In genomic region chr15:62415498-62415897, GRCh38 we compare ENCODE assay signal across 18 cellular contexts. TPM values are rescaled to one million over a fixed set of nuclear protein-coding genes. Genes with fewer than 3 reads are reported as not detected.
DNase-seq lines count a peak whose midpoint lies in the region; ATAC-seq and TF ChIP-seq lines count a peak whose summit lies in the region.
"Had no signal": no experiment of that assay in that cellular context is flagged by ENCODE, and none has a peak within 500 bp of the region (broad histone marks: within the 10 kb centered on the region; RNA-seq: fewer than 3 reads in every experiment).

No MANE protein-coding gene starts in this region.

- no peak for TF ChIP-seq RAD21 in IMR-90 (IDR thresholded peaks at IDR 0.05; ENCODE audit: low read length)

- CTCF ChIA-PET in IMR-90 (lab: Yijun Ruan, JAX) = no interaction called here

- ATAC-seq in Right ventricle myocardium inferior (no peak), IMR-90 (ENCODE audit: low read depth) (no peak), thoracic aorta (ENCODE audit: insufficient number of reproducible peaks, low FRiP score, low read depth) (no peak), GM21737 (IDR thresholded peaks at IDR 0.05; ENCODE audit: unreplicated experiment) (no peak)
- ATAC-seq: A549 had no signal

- no peak overlapping the region for H3K4ac ChIP-seq in IMR-90 (ENCODE audit: low read depth, low read length)

- H2BK120ac ChIP-seq in IMR-90 (ENCODE audit: low read depth, low read length) = no peak overlapping the region

- H4K91ac ChIP-seq in IMR-90 (ENCODE audit: insufficient read depth, low read depth, low read length) = no peak overlapping the region

- no peak overlapping the region for H3K4me2 ChIP-seq in IMR-90 (ENCODE audit: low read depth, low read length)
- H3K4me2 ChIP-seq: A549, BLaER1 had no signal

- no peaks in the 10 kb centered on the region for H3K9me3 Mint-ChIP-seq in endodermal cell
- H3K9me3 Mint-ChIP-seq: CD14-positive monocyte; CD4-positive, alpha-beta memory T cell had no signal

- no peaks in the 10 kb centered on the region for H3K9me3 ChIP-seq in left ventricle myocardium inferior (replicated peaks)
- H3K9me3 ChIP-seq in IMR-90 (ENCODE audit: control insufficient read depth, insufficient read depth, low read length) = no peaks in the 10 kb centered on the region
- no peaks in the 10 kb centered on the region for H3K9me3 ChIP-seq in endodermal cell (ENCODE audit: control insufficient read depth, low read length)
- H3K9me3 ChIP-seq in thoracic aorta = no peaks in the 10 kb centered on the region
- H3K9me3 ChIP-seq: A549, BLaER1, HAP-1 had no signal

- H3K27me3 ChIP-seq in left ventricle myocardium inferior (ENCODE audit: low read depth) = no peaks in the 10 kb centered on the region
- H3K27me3 ChIP-seq in IMR-90 (ENCODE audit: control insufficient read depth, insufficient read depth, low read length) = no peaks in the 10 kb centered on the region
- no peaks in the 10 kb centered on the region for H3K27me3 ChIP-seq in endodermal cell (ENCODE audit: control insufficient read depth, insufficient read depth, low read length, poor library complexity, severe bottlenecking)
- H3K27me3 ChIP-seq in thoracic aorta (replicated peaks; ENCODE audit: insufficient read depth) = no peaks in the 10 kb centered on the region
- H3K27me3 ChIP-seq: BLaER1 had no signal

- intact Hi-C loops in Right ventricle myocardium inferior (cut with DNase I) (no loop called here), left ventricle myocardium inferior (cut with micrococcal nuclease) (no loop called here), IMR-90 (cut with micrococcal nuclease) (no loop called here)

- no peak overlapping the region for H2AK5ac ChIP-seq in IMR-90 (ENCODE audit: low read depth, low read length)

- H2BK5ac ChIP-seq in IMR-90 (ENCODE audit: low read depth, low read length, poor library complexity, severe bottlenecking) = no peak overlapping the region

- no TSS peak for BruUV-seq in IMR-90 (replicated peaks; lab: Mats Ljungman, UMichigan)

- no CpG with 5 or more reads among the region's 7 CpGs for WGBS in IMR-90 (ENCODE audit: extremely low coverage in 2 of 2, insufficient read length in 1 of 2), 2 experiments
- WGBS in endodermal cell (ENCODE audit: insufficient coverage in 1 of 2, insufficient read length in 1 of 2), 2 experiments = 96 to 100% methylated on average over 1 to 6 of the region's 7 CpGs

- H2AFZ ChIP-seq in IMR-90 (replicated peaks; ENCODE audit: low read length, poor library complexity) = no peak overlapping the region

- no peak overlapping the region for H3K14ac ChIP-seq in IMR-90 (replicated peaks; ENCODE audit: low read depth, low read length)

- H3K36me3 Mint-ChIP-seq in endodermal cell (ENCODE audit: low read depth) = peaks cover 3% of the 10 kb centered on the region
- H3K36me3 Mint-ChIP-seq: CD14-positive monocyte; CD4-positive, alpha-beta memory T cell had no signal

- H2BK15ac ChIP-seq in IMR-90 (ENCODE audit: low read depth, low read length) = no peak overlapping the region

- peaks cover 10% of the 10 kb centered on the region for H3K9me1 ChIP-seq in IMR-90 (ENCODE audit: insufficient read depth, low read length)

- H3K36me3 ChIP-seq in left ventricle myocardium inferior (no peaks in the 10 kb centered on the region), IMR-90 (ENCODE audit: control insufficient read depth, insufficient read depth, low read length) (no peaks in the 10 kb centered on the region), endodermal cell (ENCODE audit: control insufficient read depth, insufficient read depth, low read length) (no peaks in the 10 kb centered on the region), thoracic aorta (no peaks in the 10 kb centered on the region)
- H3K36me3 ChIP-seq: BLaER1, HAP-1 had no signal

- H3K4me3 Mint-ChIP-seq in endodermal cell = no peak overlapping the region
- H3K4me3 Mint-ChIP-seq: CD14-positive monocyte; CD4-positive, alpha-beta memory T cell had no signal

- no peak overlapping the region for H3K56ac ChIP-seq in IMR-90 (ENCODE audit: extremely low read depth, insufficient read depth, low read length)

- no peak overlapping the region for H3K27ac ChIP-seq in left ventricle myocardium inferior (replicated peaks)
- H3K27ac ChIP-seq in IMR-90 (ENCODE audit: insufficient read depth, low read length) = no peak overlapping the region
- H3K27ac ChIP-seq in endodermal cell (ENCODE audit: low read depth, low read length) = no peak overlapping the region
- peak overlapping the region; percentile 39 to 69 for H3K27ac ChIP-seq in thoracic aorta
- H3K27ac ChIP-seq: 22Rv1, A549, BLaER1 had no signal

- no peak overlapping the region for H4K5ac ChIP-seq in IMR-90 (ENCODE audit: low read depth, low read length)

- H3K9ac ChIP-seq in IMR-90 (ENCODE audit: low read depth, low read length) = no peak overlapping the region
- H3K9ac ChIP-seq in endodermal cell (ENCODE audit: extremely low read depth, low read length, poor library complexity, severe bottlenecking) = no peak overlapping the region
- H3K9ac ChIP-seq: BLaER1 had no signal

- H4K8ac ChIP-seq in IMR-90 (ENCODE audit: low read depth in 2 of 2, low read length in 2 of 2) = no peak overlapping the region

- H3K27ac Mint-ChIP-seq in endodermal cell = peak overlapping the region; percentile 68
- H3K27ac Mint-ChIP-seq: CD4-positive, alpha-beta memory T cell had no signal

- H3K23ac ChIP-seq in IMR-90 (ENCODE audit: low read depth, low read length) = no peak overlapping the region

- peak overlapping the region; percentile 20 for H2AK9ac ChIP-seq in IMR-90 (replicated peaks; ENCODE audit: low read depth, low read length, poor library complexity)

- peak; percentile 67 for DNase-seq in Right ventricle myocardium inferior (ENCODE audit: missing footprints)
- DNase-seq in left ventricle myocardium inferior = no peak
- DNase-seq in IMR-90 = no peak
- no peak for DNase-seq in endodermal cell
- no peak for DNase-seq in thoracic aorta (ENCODE audit: low spot score)
- no peak for DNase-seq in ecto neural progenitor cell (ENCODE audit: low spot score)
- DNase-seq in NCI-H69 (lab: John Stamatoyannopoulos, UW) = no peak
- DNase-seq: AML-193; Calu3; CD4-positive, alpha-beta memory T cell; DMS79 treated with DMSO at 0.1 percent for 48 hours; GF-D8 had no signal

- peaks cover 68% of the 10 kb centered on the region for H3K4me1 Mint-ChIP-seq in endodermal cell
- H3K4me1 Mint-ChIP-seq: CD14-positive monocyte; CD4-positive, alpha-beta memory T cell had no signal

- in situ Hi-C loops in IMR-90 (cut with MboI; ENCODE audit: low sequenced_read_pairs) = no loop called here

- H3K4me1 ChIP-seq in left ventricle myocardium inferior (peaks cover 64% of the 10 kb centered on the region), IMR-90 (ENCODE audit: control insufficient read depth, insufficient read depth, low read length) (peaks cover 11% of the 10 kb centered on the region), endodermal cell (ENCODE audit: control insufficient read depth, insufficient read depth, low read length) (peaks cover 22% of the 10 kb centered on the region), thoracic aorta (ENCODE audit: control insufficient read depth in 1 of 2, low read depth in 2 of 2) (peaks cover 33 to 64% of the 10 kb centered on the region in 2 donors)
- H3K4me1 ChIP-seq: HAP-1 had no signal

- POLR2A ChIA-PET in IMR-90 (lab: Charles Lee; ENCODE audit: unreplicated experiment) = no interaction called here

- H4K20me1 ChIP-seq in IMR-90 (ENCODE audit: insufficient read depth, low read length) = peaks cover 14% of the 10 kb centered on the region; the same call in 1 of the 2 replicates
- H4K20me1 ChIP-seq: BLaER1 had no signal

- H3K79me1 ChIP-seq in IMR-90 (ENCODE audit: low read depth in 1 of 2, low read length in 2 of 2) = peaks cover 34 to 37% of the 10 kb centered on the region in 2 experiments

- H3K4me3 ChIP-seq in left ventricle myocardium inferior (no peak overlapping the region), IMR-90 (ENCODE audit: insufficient read depth, low read depth, low read length) (no peak overlapping the region), endodermal cell (ENCODE audit: low read length) (no peak overlapping the region), thoracic aorta (peak overlapping the region; percentile 6)
- H3K4me3 ChIP-seq: A549, BLaER1, HAP-1 had no signal

- no peak overlapping the region for H3K18ac ChIP-seq in IMR-90 (ENCODE audit: low read depth, low read length)

- H3K27me3 Mint-ChIP-seq in endodermal cell (ENCODE audit: insufficient read depth) = no peaks in the 10 kb centered on the region

- TF ChIP-seq POLR2A in IMR-90 (IDR thresholded peaks at IDR 0.05; ENCODE audit: low read depth, low read length) = no peak

- no peak overlapping the region for H2BK20ac ChIP-seq in IMR-90 (ENCODE audit: low read depth, low read length)

- TF ChIP-seq CTCF in left ventricle myocardium inferior (IDR thresholded peaks at IDR 0.05; ENCODE audit: borderline replicate concordance) (no peak), IMR-90 (conservative IDR thresholded peaks at IDR 0.05; ENCODE audit: low read depth, low read length) (no peak), endodermal cell (conservative IDR thresholded peaks at IDR 0.05) (no peak), thoracic aorta (IDR thresholded peaks at IDR 0.05) (no peak)

- dilution Hi-C loops in IMR-90 (cut with HindIII; ENCODE audit: low sequenced_read_pairs, unreplicated experiment) = no loop called here

TF ChIP-seq in IMR-90, 13 proteins besides CTCF, POLR2A, EP300 and RAD21 (continues in another document):
- TF ChIP-seq USF2 (IDR thresholded peaks at IDR 0.05; ENCODE audit: low read depth, low read length) (no peak), FOS (IDR thresholded peaks at IDR 0.05; ENCODE audit: low read depth, low read length) (no peak)

RNA-seq across cellular contexts. Expression of gene TLN2, which starts 25.1 kb away (rescaled TPM):
- total RNA-seq in Right ventricle myocardium inferior = 51.6 TPM
- 39.6 TPM for total RNA-seq in left ventricle myocardium inferior
- total RNA-seq in IMR-90 (2012; rRNA removed) = 15.6 and 16.1 TPM in 2 replicates
- polyA plus RNA-seq in IMR-90 (2012; rRNA removed) = 5.6 and 5.9 TPM in 2 replicates
- polyA plus RNA-seq in IMR-90 (2012; cell fraction: cytosol; rRNA removed) = 4.3 and 4.4 TPM in 2 replicates
- 9.0 and 9.6 TPM in 2 replicates for polyA plus RNA-seq in IMR-90 (2012; cell fraction: nucleus; rRNA removed; ENCODE audit: low replicate concordance)
- total RNA-seq in endodermal cell = 10 to 100 TPM; 86.5 to 98.7 TPM
- 17.2 TPM for polyA plus RNA-seq in endodermal cell (2013, experiment 1 of 2)
- polyA plus RNA-seq in endodermal cell (2013, experiment 2 of 2) = 14.4 TPM
- 10 to 100 TPM; 41.2 to 63.8 TPM for total RNA-seq in thoracic aorta

Comparison
In these comparisons a context has a peak if more than half of its experiments do, and no peak if none do; other contexts are left out.
1. H3K27ac ChIP-seq: peak in thoracic aorta (2 of 2); none in left ventricle myocardium inferior (single experiment), IMR-90 (single experiment) and endodermal cell (single experiment).